12 cellular contexts compared by ENCODE assay signal in the genomic region with DNA sequence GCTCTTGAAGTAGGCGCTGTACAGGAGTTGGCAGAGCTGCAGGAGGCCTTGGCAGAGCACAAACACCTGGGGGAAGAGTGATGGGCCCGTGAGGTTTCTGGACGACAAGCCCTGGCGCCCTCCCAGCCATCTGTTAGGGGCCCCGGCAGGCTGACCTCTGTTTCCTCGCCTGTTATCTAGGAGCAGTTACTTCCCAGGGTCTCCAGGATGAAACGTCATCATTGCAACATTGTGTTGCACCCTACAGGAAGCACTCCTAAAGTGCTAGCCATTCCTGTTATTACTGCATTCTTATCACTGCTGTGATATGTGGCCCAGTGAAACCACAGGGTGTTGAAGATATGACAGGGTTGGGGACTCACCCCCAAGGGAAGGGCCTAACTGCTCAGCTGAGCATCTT.
"Had no signal": no experiment of that assay in that cellular context is flagged by ENCODE, and none has a peak within 500 bp of the region (broad histone marks: within the 10 kb centered on the region; RNA-seq: fewer than 3 reads in every experiment).

No MANE protein-coding gene starts in this region.

- DNase-seq: activated CD4-positive, alpha-beta T cell treated with anti-CD3 and anti-CD28 coated beads for 1 hour; activated CD4-positive, alpha-beta T cell treated with anti-CD3 and anti-CD28 coated beads, Interleukin-2, amount 50 U/mL, for 48 hours; activated naive CD4-positive, alpha-beta T cell; activated T-cell treated with anti-CD3 and anti-CD28 coated beads, Interleukin-2, amount 50 U/mL, for 48 hours; caudate nucleus; endodermal cell; left colon; nephron progenitor cell; psoas muscle; tibial artery had no signal

- H3K27me3 ChIP-seq: tibial artery, vagina had no signal

- H3K36me3 ChIP-seq: tibial artery, vagina had no signal

- H3K4me1 ChIP-seq: psoas muscle, tibial artery, vagina had no signal

- H3K4me3 ChIP-seq: coronary artery, psoas muscle, tibial artery, vagina had no signal

- H3K27ac ChIP-seq: coronary artery, psoas muscle, tibial artery, vagina had no signal

- ATAC-seq: left colon, psoas muscle had no signal
